In the genomic region with DNA sequence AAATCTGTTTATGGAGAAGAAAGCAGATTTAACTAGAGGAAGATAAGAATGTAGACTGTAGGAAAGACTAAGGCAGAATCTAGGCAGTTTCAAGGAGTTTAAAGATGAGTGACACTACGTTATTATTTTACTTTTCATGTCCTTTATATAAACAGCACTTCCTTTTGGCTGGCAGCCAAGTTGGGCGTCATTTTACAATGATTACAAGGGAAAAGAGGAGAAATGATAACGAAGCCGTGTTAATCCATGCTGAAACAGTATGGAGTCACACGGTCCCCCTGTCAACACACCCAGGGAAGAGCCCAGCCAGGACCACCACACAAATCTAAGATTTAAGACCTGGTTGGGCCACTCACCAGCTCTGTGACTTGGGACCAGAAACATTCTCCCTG, we compare ENCODE assay signal across 19 cellular contexts.
DNase-seq lines count a peak whose midpoint lies in the region; ATAC-seq and TF ChIP-seq lines count a peak whose summit lies in the region.
"Had no signal": no experiment of that assay in that cellular context is flagged by ENCODE, and none has a peak within 500 bp of the region (broad histone marks: within the 10 kb centered on the region; RNA-seq: fewer than 3 reads in every experiment).

No MANE protein-coding gene starts in this region.

- no peaks in the 10 kb centered on the region for H3K9me3 ChIP-seq in body of pancreas
- H3K9me3 ChIP-seq: gastroesophageal sphincter, MG63, sigmoid colon had no signal

- 11 to 13% methylated on average over 5 of the region's 5 CpGs for WGBS in body of pancreas, 2 donors

- TF ChIP-seq CTCF in body of pancreas (IDR thresholded peaks at IDR 0.05) (no peak), mesothelial cell of epicardium (IDR thresholded peaks at IDR 0.05; ENCODE audit: unreplicated experiment) (no peak)

- H3K36me3 Mint-ChIP-seq in mesothelial cell of epicardium = no peaks in the 10 kb centered on the region
- H3K36me3 Mint-ChIP-seq: naive B cell had no signal

- H3K27me3 Mint-ChIP-seq in mesothelial cell of epicardium (ENCODE audit: low read depth) = peaks cover 19% of the 10 kb centered on the region

- peak overlapping the region; percentile 28 for H3K27ac Mint-ChIP-seq in mesothelial cell of epicardium
- H3K27ac Mint-ChIP-seq: GM23338, naive B cell had no signal

- no peak overlapping the region for H3K4me3 Mint-ChIP-seq in mesothelial cell of epicardium
- H3K4me3 Mint-ChIP-seq: GM23338, naive B cell had no signal

- H3K9me3 Mint-ChIP-seq in mesothelial cell of epicardium = peaks cover 7% of the 10 kb centered on the region

- intact Hi-C loops in body of pancreas (cut with DNase I) = no loop called here

- H3K27ac ChIP-seq in body of pancreas = no peak overlapping the region
- H3K27ac ChIP-seq: C4-2B, gastroesophageal sphincter, sigmoid colon had no signal

- ATAC-seq in body of pancreas (no peak), GM21528 (IDR thresholded peaks at IDR 0.05; ENCODE audit: low FRiP score, unreplicated experiment) (no peak), HG03135 (IDR thresholded peaks at IDR 0.05; ENCODE audit: unreplicated experiment) (no peak)
- ATAC-seq: gastroesophageal sphincter had no signal

- no peaks in the 10 kb centered on the region for H3K36me3 ChIP-seq in body of pancreas (replicated peaks in 1 of 2; ENCODE audit: insufficient read depth in 1 of 2, low read depth in 2 of 2)
- H3K36me3 ChIP-seq: gastroesophageal sphincter, MG63, sigmoid colon had no signal

- H3K27me3 ChIP-seq in body of pancreas = no peaks in the 10 kb centered on the region
- H3K27me3 ChIP-seq: MG63, sigmoid colon had no signal

- TF ChIP-seq POLR2A in body of pancreas (IDR thresholded peaks at IDR 0.05) = no peak

- H3K4me1 ChIP-seq in body of pancreas = no peaks in the 10 kb centered on the region

- no peak overlapping the region for H3K4me3 ChIP-seq in body of pancreas
- H3K4me3 ChIP-seq: gastroesophageal sphincter, GM23338, MG63, sigmoid colon had no signal

- DNase-seq in ELF-1 (ENCODE audit: low read depth, low spot score) (peak; percentile 39), NCI-H1105 (lab: John Stamatoyannopoulos, UW) (peak; percentile 4), body of pancreas (peak; percentile 23 to 50 (median 32)), mesothelial cell of epicardium (ENCODE audit: low spot score in 2 of 2, unreplicated experiment in 2 of 2) (no peak), nucleus accumbens (lab: John Stamatoyannopoulos, UW) (no peak), ecto neural progenitor cell (ENCODE audit: low spot score) (no peak)
- DNase-seq: activated CD8-positive, alpha-beta memory T cell treated with anti-CD3 and anti-CD28 coated beads for 24 hours; activated effector memory CD4-positive, alpha-beta T cell treated with Interleukin-2 at 50 U/mL for 16 hours; effector memory CD4-positive, alpha-beta T cell; GF-D8; MG63; naive B cell; NCI-H526 treated with DMSO at 0.1 percent for 48 hours; sigmoid colon had no signal

- H3K4me1 Mint-ChIP-seq in mesothelial cell of epicardium = peaks cover 32% of the 10 kb centered on the region
- H3K4me1 Mint-ChIP-seq: naive B cell had no signal

Comparison
In these comparisons a context has a peak if more than half of its experiments do, and no peak if none do; other contexts are left out.
1. DNase-seq: peak in ELF-1 (single experiment), NCI-H1105 (single experiment) and body of pancreas (4 of 4); none in mesothelial cell of epicardium (0 of 2), nucleus accumbens (0 of 56) and ecto neural progenitor cell (single experiment).